12 cellular contexts compared by ENCODE assay signal in the genomic region with DNA sequence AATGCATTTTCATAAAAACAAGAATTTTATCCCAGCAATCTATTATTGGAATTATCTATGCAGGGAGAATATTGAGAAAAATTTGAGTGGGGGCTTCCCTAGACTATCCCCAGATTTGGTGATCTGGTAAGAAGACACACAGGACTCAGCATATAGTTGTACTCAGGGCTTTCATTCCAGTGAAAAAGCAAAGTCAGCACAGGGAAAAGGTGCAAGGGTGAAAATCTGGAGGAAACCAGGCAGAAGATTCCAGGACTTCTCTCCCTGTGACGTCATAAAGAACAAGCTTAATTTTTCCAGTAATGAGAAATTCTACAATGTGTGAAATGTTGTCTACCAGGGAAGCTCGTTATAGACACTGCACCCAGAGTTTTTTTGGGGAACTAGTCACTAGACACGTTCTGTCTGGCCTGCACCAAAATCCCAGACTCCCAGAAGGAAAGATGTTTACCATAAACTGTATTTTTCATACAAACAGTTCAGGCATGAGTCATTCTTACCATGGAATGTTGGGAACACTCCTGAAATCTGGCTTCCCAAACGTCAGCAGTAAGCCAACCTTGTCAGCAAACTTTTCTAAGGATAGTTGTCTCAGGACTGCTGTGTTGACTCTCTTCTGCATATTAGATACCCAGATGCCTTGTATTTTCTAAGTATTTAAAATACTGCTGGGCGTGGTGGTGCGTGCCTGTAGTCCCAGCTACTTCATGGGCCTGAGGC.
DNase-seq lines count a peak whose midpoint lies in the region; ATAC-seq and TF ChIP-seq lines count a peak whose summit lies in the region.
"Had no signal": no experiment of that assay in that cellular context is flagged by ENCODE, and none has a peak within 500 bp of the region (broad histone marks: within the 10 kb centered on the region; RNA-seq: fewer than 3 reads in every experiment).

No MANE protein-coding gene starts in this region.

- peak overlapping the region; percentile 40 for H3K4me3 Mint-ChIP-seq in HFFc6

- H3K4me3 ChIP-seq in kidney epithelial cell (ENCODE audit: low read depth, low read length) = no peak overlapping the region
- H3K4me3 ChIP-seq: right atrium auricular region, vagina had no signal

- TF ChIP-seq CTCF in HFFc6 (IDR thresholded peaks at IDR 0.05) = no peak
- no peak for TF ChIP-seq CTCF in kidney epithelial cell (IDR thresholded peaks at IDR 0.05; ENCODE audit: insufficient read depth, low read length, poor library complexity, severe bottlenecking)

- H3K4me1 Mint-ChIP-seq in HFFc6 (ENCODE audit: low read depth) = peaks cover 27% of the 10 kb centered on the region

- H3K36me3 Mint-ChIP-seq in HFFc6 (ENCODE audit: low read depth) = peaks cover 16% of the 10 kb centered on the region

- H3K36me3 ChIP-seq in kidney epithelial cell (ENCODE audit: control insufficient read depth, insufficient read depth, low read length) = no peaks in the 10 kb centered on the region

- peak overlapping the region; percentile 68 for H3K27ac Mint-ChIP-seq in HFFc6

- H3K9me3 Mint-ChIP-seq in HFFc6 = no peaks in the 10 kb centered on the region

- H3K27me3 Mint-ChIP-seq in HFFc6 (ENCODE audit: insufficient read depth) = no peaks in the 10 kb centered on the region

- no peaks in the 10 kb centered on the region for H3K27me3 ChIP-seq in kidney epithelial cell (ENCODE audit: control insufficient read depth, insufficient read depth, low read length)
- H3K27me3 ChIP-seq: right atrium auricular region, vagina had no signal

- DNase-seq in HFFc6 = peak; percentile 65
- DNase-seq in brain pericyte (ENCODE audit: low read depth, low spot score) = peak; percentile 27
- DNase-seq in kidney epithelial cell (ENCODE audit: low read depth) = peak; percentile 26
- no peak for DNase-seq in effector CD8-positive, alpha-beta T cell (lab: John Stamatoyannopoulos, UW)
- DNase-seq in NCI-H1417 (lab: John Stamatoyannopoulos, UW) = no peak
- DNase-seq: cortex of kidney, NCI-H1092, NCI-H82 had no signal

- ATAC-seq in HG03175 (IDR thresholded peaks at IDR 0.05; ENCODE audit: unreplicated experiment) = no peak
- no peak for ATAC-seq in HG03457 (IDR thresholded peaks at IDR 0.05; ENCODE audit: unreplicated experiment)

Comparison
In these comparisons a context has a peak if more than half of its experiments do, and no peak if none do; other contexts are left out.
1. DNase-seq: peak in HFFc6 (single experiment), brain pericyte (single experiment) and kidney epithelial cell (single experiment); none in effector CD8-positive, alpha-beta T cell (single experiment) and NCI-H1417 (0 of 3).